Comparison of ENCODE assay signal across 8 cellular contexts in the genomic region with DNA sequence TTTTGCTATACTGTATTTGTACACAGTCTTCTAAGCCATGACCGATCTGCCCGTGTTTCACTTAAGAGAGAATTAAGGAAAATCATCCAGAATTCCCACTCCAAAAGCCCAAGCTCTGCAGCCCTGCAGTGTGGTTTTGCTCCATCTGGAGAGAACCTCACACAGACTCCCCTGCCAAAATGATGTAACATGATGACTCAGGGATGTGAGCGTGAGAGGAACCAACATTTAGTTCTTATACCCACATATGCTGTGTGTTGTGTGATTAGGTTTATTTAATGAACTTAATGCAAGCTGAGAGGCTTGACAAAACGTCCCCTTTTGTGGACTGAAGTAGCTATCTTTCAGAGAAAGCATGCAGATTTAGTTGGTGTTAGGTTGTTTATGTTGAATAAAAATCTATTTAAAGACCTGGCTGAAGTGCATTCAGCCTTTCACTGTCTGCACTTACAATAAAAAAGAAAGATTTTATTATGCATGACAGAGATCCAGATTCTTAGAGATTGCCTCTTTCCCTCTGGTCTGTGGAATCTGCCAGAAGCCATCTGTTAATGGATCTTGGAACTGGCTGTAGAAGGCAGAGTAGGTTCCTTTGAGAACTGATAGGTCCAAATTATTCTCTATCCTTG. TPM values are rescaled to one million over a fixed set of nuclear protein-coding genes. Genes with fewer than 3 reads are reported as not detected.
DNase-seq lines count a peak whose midpoint lies in the region; ATAC-seq and TF ChIP-seq lines count a peak whose summit lies in the region.

No MANE protein-coding gene starts in this region.

- H3K4me3 ChIP-seq in astrocyte of the cerebellum (ENCODE audit: low read depth, low read length), result no peak overlapping the region

- in situ Hi-C loops in astrocyte of the cerebellum (cut with HindIII; ENCODE audit: low sequenced_read_pairs), result no loop called here

- DNase-seq in EH (ENCODE audit: low read depth) (peak; percentile 96), NCI-H2081 treated with DMSO at 0.1 percent for 48 hours (lab: John Stamatoyannopoulos, UW) (peak; percentile 52), astrocyte of the cerebellum (ENCODE audit: low read depth) (peak; percentile 91), iris pigment epithelial cell (ENCODE audit: low read depth) (peak; percentile 91), NCI-H526 treated with DMSO at 0.1 percent for 48 hours (lab: John Stamatoyannopoulos, UW) (no peak)

- H3K27ac ChIP-seq in temporal lobe (ENCODE audit: low read depth, low read length), result peak overlapping the region; percentile 2

- no peak for TF ChIP-seq CTCF in astrocyte of the cerebellum (IDR thresholded peaks at IDR 0.05; ENCODE audit: low read depth, low read length, missing control alignments)

- ATAC-seq in GM18868 (IDR thresholded peaks at IDR 0.05; ENCODE audit: unreplicated experiment) (no peak), GM19452 (IDR thresholded peaks at IDR 0.05; ENCODE audit: unreplicated experiment) (no peak)

RNA-seq across cellular contexts. Expression of a gene that starts 6.3 kb away (rescaled TPM):
- 59.0 TPM for total RNA-seq in temporal lobe
